Comparison of ENCODE assay signal across 2 cellular contexts in genomic region chr11:65900899-65901180, GRCh38.
TF ChIP-seq lines count a peak whose summit lies in the region.

No MANE protein-coding gene starts in this region.

TF ChIP-seq in SK-N-SH, 30 proteins besides CTCF, POLR2A, EP300 and RAD21 (continued from another document):
- TF ChIP-seq YY1 (IDR thresholded peaks at IDR 0.05; ENCODE audit: low read depth) = no peak
- TF ChIP-seq TEAD4 (IDR thresholded peaks at IDR 0.05; ENCODE audit: borderline replicate concordance, insufficient read depth) = no peak
- TF ChIP-seq ELF1 (IDR thresholded peaks at IDR 0.05) = no peak
- no peak for TF ChIP-seq TAF1 (IDR thresholded peaks at IDR 0.05; ENCODE audit: borderline replicate concordance, low read depth, low read length)
- TF ChIP-seq FOXJ3 (CRISPR knock-in tag; IDR thresholded peaks at IDR 0.05) = no peak
- TF ChIP-seq RCOR1 (IDR thresholded peaks at IDR 0.05; ENCODE audit: low read length) = no peak

TF ChIP-seq in SK-N-SH treated with all-trans-retinoic acid at 6 μM for 48 hours, 23 proteins besides CTCF, POLR2A, EP300 and RAD21 (continued from another document):
- TF ChIP-seq, protein P1, sequence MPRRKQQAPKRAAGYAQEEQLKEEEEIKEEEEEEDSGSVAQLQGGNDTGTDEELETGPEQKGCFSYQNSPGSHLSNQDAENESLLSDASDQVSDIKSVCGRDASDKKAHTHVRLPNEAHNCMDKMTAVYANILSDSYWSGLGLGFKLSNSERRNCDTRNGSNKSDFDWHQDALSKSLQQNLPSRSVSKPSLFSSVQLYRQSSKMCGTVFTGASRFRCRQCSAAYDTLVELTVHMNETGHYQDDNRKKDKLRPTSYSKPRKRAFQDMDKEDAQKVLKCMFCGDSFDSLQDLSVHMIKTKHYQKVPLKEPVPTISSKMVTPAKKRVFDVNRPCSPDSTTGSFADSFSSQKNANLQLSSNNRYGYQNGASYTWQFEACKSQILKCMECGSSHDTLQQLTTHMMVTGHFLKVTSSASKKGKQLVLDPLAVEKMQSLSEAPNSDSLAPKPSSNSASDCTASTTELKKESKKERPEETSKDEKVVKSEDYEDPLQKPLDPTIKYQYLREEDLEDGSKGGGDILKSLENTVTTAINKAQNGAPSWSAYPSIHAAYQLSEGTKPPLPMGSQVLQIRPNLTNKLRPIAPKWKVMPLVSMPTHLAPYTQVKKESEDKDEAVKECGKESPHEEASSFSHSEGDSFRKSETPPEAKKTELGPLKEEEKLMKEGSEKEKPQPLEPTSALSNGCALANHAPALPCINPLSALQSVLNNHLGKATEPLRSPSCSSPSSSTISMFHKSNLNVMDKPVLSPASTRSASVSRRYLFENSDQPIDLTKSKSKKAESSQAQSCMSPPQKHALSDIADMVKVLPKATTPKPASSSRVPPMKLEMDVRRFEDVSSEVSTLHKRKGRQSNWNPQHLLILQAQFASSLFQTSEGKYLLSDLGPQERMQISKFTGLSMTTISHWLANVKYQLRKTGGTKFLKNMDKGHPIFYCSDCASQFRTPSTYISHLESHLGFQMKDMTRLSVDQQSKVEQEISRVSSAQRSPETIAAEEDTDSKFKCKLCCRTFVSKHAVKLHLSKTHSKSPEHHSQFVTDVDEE (CRISPR knock-in tag; IDR thresholded peaks at IDR 0.05) = no peak
- TF ChIP-seq ESRRG (CRISPR knock-in tag; IDR thresholded peaks at IDR 0.05) (no peak), ZNF565 (CRISPR knock-in tag; conservative IDR thresholded peaks at IDR 0.05; ENCODE audit: low read depth) (no peak), PPARA (CRISPR knock-in tag; IDR thresholded peaks at IDR 0.05; ENCODE audit: borderline replicate concordance) (no peak), CSDC2 (CRISPR knock-in tag; IDR thresholded peaks at IDR 0.05) (no peak), ZFP3 (CRISPR knock-in tag; IDR thresholded peaks at IDR 0.05) (no peak), SNAI2 (CRISPR knock-in tag; IDR thresholded peaks at IDR 0.05) (no peak), PATZ1 (CRISPR knock-in tag; IDR thresholded peaks at IDR 0.05; ENCODE audit: borderline replicate concordance) (no peak), TOX (CRISPR knock-in tag; IDR thresholded peaks at IDR 0.05; ENCODE audit: borderline replicate concordance) (no peak), ARNTL (CRISPR knock-in tag; IDR thresholded peaks at IDR 0.05; ENCODE audit: borderline replicate concordance, low read depth) (no peak)
TF ChIP-seq in SK-N-SH treated with all-trans-retinoic acid at 6 μM for 48 hours: peak in this region for 0.
